In genomic region chr9:121650220-121651013, GRCh38 we compare ENCODE assay signal across 1 cellular context.
A peak's percentile ranks its signal among the peaks of the same experiment; 100 is the strongest.
TF ChIP-seq lines count a peak whose summit lies in the region.

No MANE protein-coding gene starts in this region.

TF ChIP-seq in HepG2, 621 proteins besides CTCF, POLR2A, EP300 and RAD21 (continued from another document and continues in another):
- no peak for TF ChIP-seq REST (IDR thresholded peaks at IDR 0.05; ENCODE audit: borderline replicate concordance in 1 of 2, low read depth in 1 of 2, low read length in 2 of 2)
- 0 out of 2 replicates have a peak, but pooled peaks have one; percentile 66 for TF ChIP-seq ZNF224 (CRISPR knock-in tag; IDR thresholded peaks at IDR 0.05)
- TF ChIP-seq ZNF784 (CRISPR knock-in tag; IDR thresholded peaks at IDR 0.05; ENCODE audit: borderline replicate concordance) = no peak
- no peak for TF ChIP-seq CEBPG (CRISPR knock-in tag; IDR thresholded peaks at IDR 0.05)
- TF ChIP-seq, protein P1, sequence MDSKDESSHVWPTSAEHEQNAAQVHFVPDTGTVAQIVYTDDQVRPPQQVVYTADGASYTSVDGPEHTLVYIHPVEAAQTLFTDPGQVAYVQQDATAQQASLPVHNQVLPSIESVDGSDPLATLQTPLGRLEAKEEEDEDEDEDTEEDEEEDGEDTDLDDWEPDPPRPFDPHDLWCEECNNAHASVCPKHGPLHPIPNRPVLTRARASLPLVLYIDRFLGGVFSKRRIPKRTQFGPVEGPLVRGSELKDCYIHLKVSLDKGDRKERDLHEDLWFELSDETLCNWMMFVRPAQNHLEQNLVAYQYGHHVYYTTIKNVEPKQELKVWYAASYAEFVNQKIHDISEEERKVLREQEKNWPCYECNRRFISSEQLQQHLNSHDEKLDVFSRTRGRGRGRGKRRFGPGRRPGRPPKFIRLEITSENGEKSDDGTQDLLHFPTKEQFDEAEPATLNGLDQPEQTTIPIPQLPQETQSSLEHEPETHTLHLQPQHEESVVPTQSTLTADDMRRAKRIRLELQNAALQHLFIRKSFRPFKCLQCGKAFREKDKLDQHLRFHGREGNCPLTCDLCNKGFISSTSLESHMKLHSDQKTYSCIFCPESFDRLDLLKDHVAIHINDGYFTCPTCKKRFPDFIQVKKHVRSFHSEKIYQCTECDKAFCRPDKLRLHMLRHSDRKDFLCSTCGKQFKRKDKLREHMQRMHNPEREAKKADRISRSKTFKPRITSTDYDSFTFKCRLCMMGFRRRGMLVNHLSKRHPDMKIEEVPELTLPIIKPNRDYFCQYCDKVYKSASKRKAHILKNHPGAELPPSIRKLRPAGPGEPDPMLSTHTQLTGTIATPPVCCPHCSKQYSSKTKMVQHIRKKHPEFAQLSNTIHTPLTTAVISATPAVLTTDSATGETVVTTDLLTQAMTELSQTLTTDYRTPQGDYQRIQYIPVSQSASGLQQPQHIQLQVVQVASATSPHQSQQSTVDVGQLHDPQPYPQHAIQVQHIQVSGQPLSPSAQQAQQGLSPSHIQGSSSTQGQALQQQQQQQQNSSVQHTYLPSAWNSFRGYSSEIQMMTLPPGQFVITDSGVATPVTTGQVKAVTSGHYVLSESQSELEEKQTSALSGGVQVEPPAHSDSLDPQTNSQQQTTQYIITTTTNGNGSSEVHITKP (CRISPR knock-in tag; IDR thresholded peaks at IDR 0.05; ENCODE audit: low read depth) = no peak
- TF ChIP-seq ZNF138 (CRISPR knock-in tag; IDR thresholded peaks at IDR 0.05; ENCODE audit: low read depth) = no peak
- TF ChIP-seq SP5 (CRISPR knock-in tag; IDR thresholded peaks at IDR 0.05; ENCODE audit: borderline replicate concordance, low read depth) = peak; percentile 38; the same call in 1 of the 2 replicates
- TF ChIP-seq KLF16 (CRISPR knock-in tag; IDR thresholded peaks at IDR 0.05) = 0 out of 4 replicates have a peak, but pooled peaks of 1 of the 2 experiments have one; percentile 21
- no peak for TF ChIP-seq ZNF367 (CRISPR knock-in tag; IDR thresholded peaks at IDR 0.05; ENCODE audit: borderline replicate concordance)
- TF ChIP-seq, protein P2, sequence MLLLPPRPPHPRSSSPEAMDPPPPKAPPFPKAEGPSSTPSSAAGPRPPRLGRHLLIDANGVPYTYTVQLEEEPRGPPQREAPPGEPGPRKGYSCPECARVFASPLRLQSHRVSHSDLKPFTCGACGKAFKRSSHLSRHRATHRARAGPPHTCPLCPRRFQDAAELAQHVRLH (CRISPR knock-in tag; IDR thresholded peaks at IDR 0.05; ENCODE audit: borderline replicate concordance, low read depth) = 0 out of 2 replicates have a peak, but pooled peaks have one; percentile 31
- TF ChIP-seq ARNT (IDR thresholded peaks at IDR 0.05) = no peak
- TF ChIP-seq TFAP4 (IDR thresholded peaks at IDR 0.05; ENCODE audit: borderline replicate concordance, low read depth) = peak; percentile 88; the same call in 1 of the 2 replicates
- peak; percentile 82 for TF ChIP-seq ZBTB7B (CRISPR knock-in tag; IDR thresholded peaks at IDR 0.05)
- TF ChIP-seq ZNF687 (CRISPR knock-in tag; IDR thresholded peaks at IDR 0.05) = peak; percentile 39
- TF ChIP-seq ZNF124 (CRISPR knock-in tag; IDR thresholded peaks at IDR 0.05) = no peak
- peak; percentile 22; the same call in 1 of the 2 replicates for TF ChIP-seq POGZ (CRISPR knock-in tag; IDR thresholded peaks at IDR 0.05)
- no peak for TF ChIP-seq PCBP1 (IDR thresholded peaks at IDR 0.05; ENCODE audit: borderline replicate concordance, low read depth, low read length)
- TF ChIP-seq, protein P3, sequence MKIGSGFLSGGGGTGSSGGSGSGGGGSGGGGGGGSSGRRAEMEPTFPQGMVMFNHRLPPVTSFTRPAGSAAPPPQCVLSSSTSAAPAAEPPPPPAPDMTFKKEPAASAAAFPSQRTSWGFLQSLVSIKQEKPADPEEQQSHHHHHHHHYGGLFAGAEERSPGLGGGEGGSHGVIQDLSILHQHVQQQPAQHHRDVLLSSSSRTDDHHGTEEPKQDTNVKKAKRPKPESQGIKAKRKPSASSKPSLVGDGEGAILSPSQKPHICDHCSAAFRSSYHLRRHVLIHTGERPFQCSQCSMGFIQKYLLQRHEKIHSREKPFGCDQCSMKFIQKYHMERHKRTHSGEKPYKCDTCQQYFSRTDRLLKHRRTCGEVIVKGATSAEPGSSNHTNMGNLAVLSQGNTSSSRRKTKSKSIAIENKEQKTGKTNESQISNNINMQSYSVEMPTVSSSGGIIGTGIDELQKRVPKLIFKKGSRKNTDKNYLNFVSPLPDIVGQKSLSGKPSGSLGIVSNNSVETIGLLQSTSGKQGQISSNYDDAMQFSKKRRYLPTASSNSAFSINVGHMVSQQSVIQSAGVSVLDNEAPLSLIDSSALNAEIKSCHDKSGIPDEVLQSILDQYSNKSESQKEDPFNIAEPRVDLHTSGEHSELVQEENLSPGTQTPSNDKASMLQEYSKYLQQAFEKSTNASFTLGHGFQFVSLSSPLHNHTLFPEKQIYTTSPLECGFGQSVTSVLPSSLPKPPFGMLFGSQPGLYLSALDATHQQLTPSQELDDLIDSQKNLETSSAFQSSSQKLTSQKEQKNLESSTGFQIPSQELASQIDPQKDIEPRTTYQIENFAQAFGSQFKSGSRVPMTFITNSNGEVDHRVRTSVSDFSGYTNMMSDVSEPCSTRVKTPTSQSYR (CRISPR knock-in tag; IDR thresholded peaks at IDR 0.05; ENCODE audit: borderline replicate concordance) = peak; percentile 86
- TF ChIP-seq, protein P4, sequence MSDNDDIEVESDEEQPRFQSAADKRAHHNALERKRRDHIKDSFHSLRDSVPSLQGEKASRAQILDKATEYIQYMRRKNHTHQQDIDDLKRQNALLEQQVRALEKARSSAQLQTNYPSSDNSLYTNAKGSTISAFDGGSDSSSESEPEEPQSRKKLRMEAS (IDR thresholded peaks at IDR 0.05) = 0 out of 2 replicates have a peak, but pooled peaks have one; percentile 26
- 0 out of 2 replicates have a peak, but pooled peaks have one; percentile 24 for TF ChIP-seq NKX3-1 (CRISPR knock-in tag; IDR thresholded peaks at IDR 0.05)
- peak; percentile 63; the same call in 1 of the 2 replicates for TF ChIP-seq ZNF652 (CRISPR knock-in tag; IDR thresholded peaks at IDR 0.05; ENCODE audit: borderline replicate concordance, low read depth)
- no peak for TF ChIP-seq ZNF615 (CRISPR knock-in tag; IDR thresholded peaks at IDR 0.05; ENCODE audit: borderline replicate concordance)
- no peak for TF ChIP-seq SNAPC2 (CRISPR knock-in tag; IDR thresholded peaks at IDR 0.05)
- TF ChIP-seq HOXA3 (CRISPR knock-in tag; IDR thresholded peaks at IDR 0.05) = peak; percentile 44; the same call in 1 of the 2 replicates
- 0 out of 2 replicates have a peak, but pooled peaks have one; percentile 34 for TF ChIP-seq FOXP4 (CRISPR knock-in tag; IDR thresholded peaks at IDR 0.05)
- peak; percentile 44 for TF ChIP-seq ZMYM3 (CRISPR knock-in tag; IDR thresholded peaks at IDR 0.05)
- no peak for TF ChIP-seq CEBPB (IDR thresholded peaks at IDR 0.05; ENCODE audit: borderline replicate concordance, low read depth, low read length)
- TF ChIP-seq ZBTB7A (CRISPR knock-in tag; IDR thresholded peaks at IDR 0.05) = peak; percentile 77
- TF ChIP-seq KLF11 (CRISPR knock-in tag; IDR thresholded peaks at IDR 0.05) = no peak
- peak; percentile 38; the same call in 1 of the 2 replicates for TF ChIP-seq GATAD2A (CRISPR knock-in tag; IDR thresholded peaks at IDR 0.05)
- peak; percentile 32; the same call in 1 of the 2 replicates for TF ChIP-seq MED1 (CRISPR knock-in tag; IDR thresholded peaks at IDR 0.05)
- peak; percentile 31; the same call in 1 of the 2 replicates for TF ChIP-seq MYC (CRISPR knock-in tag; IDR thresholded peaks at IDR 0.05; ENCODE audit: borderline replicate concordance)
- TF ChIP-seq ZNF777 (CRISPR knock-in tag; IDR thresholded peaks at IDR 0.05) = peak; percentile 50; the same call in 1 of the 2 replicates
- no peak for TF ChIP-seq ATF3 (CRISPR knock-in tag; IDR thresholded peaks at IDR 0.05)
- TF ChIP-seq GATAD1 (CRISPR knock-in tag; IDR thresholded peaks at IDR 0.05) = 0 out of 2 replicates have a peak, but pooled peaks have one; percentile 4
- TF ChIP-seq ZSCAN25 (CRISPR knock-in tag; IDR thresholded peaks at IDR 0.05) = peak; percentile 49; the same call in 1 of the 2 replicates
- peak; percentile 21; the same call in 1 of the 2 replicates for TF ChIP-seq PHF21A (CRISPR knock-in tag; IDR thresholded peaks at IDR 0.05)
- no peak for TF ChIP-seq ZNF326 (CRISPR knock-in tag; IDR thresholded peaks at IDR 0.05; ENCODE audit: borderline replicate concordance)
